ENCODE assay signal across 8 cellular contexts in genomic region chr14:31208546-31209424, GRCh38. TPM values are rescaled to one million over a fixed set of nuclear protein-coding genes. Genes with fewer than 3 reads are reported as not detected.
DNase-seq lines count a peak whose midpoint lies in the region; ATAC-seq, FAIRE-seq and TF ChIP-seq lines count a peak whose summit lies in the region.

No MANE protein-coding gene starts in this region.

- no peaks in the 10 kb centered on the region for H3K9me3 ChIP-seq in A549
- no peaks in the 10 kb centered on the region for H3K9me3 ChIP-seq in HUES48 (ENCODE audit: control insufficient read depth, insufficient read depth, low read length)
- H3K9me3 ChIP-seq in keratinocyte (ENCODE audit: control insufficient read depth, low read depth, low read length), result no peaks in the 10 kb centered on the region

- dilution Hi-C loops in keratinocyte (cut with MboI; ENCODE audit: extremely low pct_ligation_motif_present, low sequenced_read_pairs), result no loop called here

- H3K9ac ChIP-seq in HUES48 (ENCODE audit: low read depth, low read length) (peak overlapping the region; percentile 83), keratinocyte (ENCODE audit: control insufficient read depth, extremely low read depth, insufficient read depth, low read length) (peak overlapping the region; percentile 97)

- FAIRE-seq in A549 (lab: Jason Lieb, UNC), result no peak
- FAIRE-seq in keratinocyte (lab: Jason Lieb, UNC), result no peak

- H3K27me3 ChIP-seq in HUES48 (ENCODE audit: control insufficient read depth, insufficient read depth, low read length) (no peaks in the 10 kb centered on the region), keratinocyte (ENCODE audit: control insufficient read depth, extremely low read depth, insufficient read depth, low read length) (no peaks in the 10 kb centered on the region)

- no peak for TF ChIP-seq RAD21 in A549 (conservative IDR thresholded peaks at IDR 0.05 in 1 of 2, IDR thresholded peaks at IDR 0.05 in 1 of 2)

- peak overlapping the region; percentile 96 for H2AFZ ChIP-seq in keratinocyte (ENCODE audit: control insufficient read depth, low read length)

- H3K4me1 Mint-ChIP-seq in activated naive CD4-positive, alpha-beta T cell treated with anti-CD3 and anti-CD28 coated beads, Interleukin-2, amount 50 U/mL, for 24 hours, result peaks cover 55% of the 10 kb centered on the region

- H3K4me1 ChIP-seq in A549 (peaks cover 16% of the 10 kb centered on the region), HUES48 (ENCODE audit: control insufficient read depth, insufficient read depth, low read length) (peaks cover 16% of the 10 kb centered on the region), keratinocyte (ENCODE audit: control insufficient read depth, extremely low read depth, insufficient read depth, low read length) (peaks cover 5% of the 10 kb centered on the region)

- peak overlapping the region; percentile 82 for H3K4me2 ChIP-seq in A549
- H3K4me2 ChIP-seq in keratinocyte (ENCODE audit: control insufficient read depth, extremely low read depth, insufficient read depth, low read depth, low read length), result peak overlapping the region; percentile 94

- ATAC-seq in A549 (0 out of 6 replicates have a peak, but pooled peaks of 1 of the 2 experiments have one; percentile 0), GM21360 (IDR thresholded peaks at IDR 0.05; ENCODE audit: unreplicated experiment) (no peak)

- WGBS in A549 (ENCODE audit: missing lambda C conversion rate), result 79% methylated on average over 16 of the region's 16 CpGs

- H3K36me3 ChIP-seq in HUES48 (ENCODE audit: control insufficient read depth, insufficient read depth, low read length), result peaks cover 13% of the 10 kb centered on the region
- H3K36me3 ChIP-seq in keratinocyte (ENCODE audit: control insufficient read depth in 2 of 2, extremely low read depth in 1 of 2, insufficient read depth in 2 of 2, low read length in 2 of 2), result no peaks in the 10 kb centered on the region

- TF ChIP-seq POLR2A in A549 (IDR thresholded peaks at IDR 0.05; ENCODE audit: low read length), result no peak

- H3K4me3 ChIP-seq in A549, result peak overlapping the region; percentile 92
- peak overlapping the region; percentile 94 for H3K4me3 ChIP-seq in HUES48 (ENCODE audit: low read depth, low read length)
- H3K4me3 ChIP-seq in keratinocyte (ENCODE audit: control insufficient read depth in 2 of 3, extremely low read depth in 1 of 3, insufficient read depth in 2 of 3, low read depth in 1 of 3, low read length in 3 of 3), result peak overlapping the region; percentile 76 to 90 (median 88)

- TF ChIP-seq CTCF in A549 (IDR thresholded peaks at IDR 0.05), result no peak
- TF ChIP-seq CTCF in keratinocyte (optimal IDR thresholded peaks at IDR 0.05 in 1 of 3, IDR thresholded peaks at IDR 0.05 in 1 of 3, conservative IDR thresholded peaks at IDR 0.05 in 1 of 3; ENCODE audit: extremely low read depth in 1 of 3, insufficient read depth in 2 of 3, low read length in 3 of 3), result no peak

- H3K4me3 Mint-ChIP-seq in activated naive CD4-positive, alpha-beta T cell treated with anti-CD3 and anti-CD28 coated beads, Interleukin-2, amount 50 U/mL, for 24 hours, result peak overlapping the region; percentile 91

- no peaks in the 10 kb centered on the region for H3K27me3 Mint-ChIP-seq in activated naive CD4-positive, alpha-beta T cell treated with anti-CD3 and anti-CD28 coated beads, Interleukin-2, amount 50 U/mL, for 24 hours

- peaks cover 35% of the 10 kb centered on the region for H3K79me2 ChIP-seq in keratinocyte (ENCODE audit: control insufficient read depth, insufficient read depth, low read length)

- CTCF ChIA-PET in A549 (lab: Yijun Ruan, JAX), result interaction anchor here (0.6 to 3.1 kb wide), 31 partner anchors 9 to 244 kb away, joined by 3 to 25 read pairs (median 5); partner anchors contain the start of gene HEATR5A

- peaks cover 7% of the 10 kb centered on the region for H3K36me3 Mint-ChIP-seq in activated naive CD4-positive, alpha-beta T cell treated with anti-CD3 and anti-CD28 coated beads, Interleukin-2, amount 50 U/mL, for 24 hours

- TF ChIP-seq EP300 in A549 (IDR thresholded peaks at IDR 0.05), result no peak

- H4K20me1 ChIP-seq in keratinocyte (ENCODE audit: control insufficient read depth, extremely low read depth, insufficient read depth, low read length), result peaks cover 8% of the 10 kb centered on the region

- H3K9me1 ChIP-seq in keratinocyte (ENCODE audit: control insufficient read depth, extremely low read depth, insufficient read depth, low read length), result no peaks in the 10 kb centered on the region

- POLR2A ChIA-PET in A549 (lab: Yijun Ruan, JAX), result interaction anchor here (0.6 to 4.1 kb wide), 12 partner anchors 10 to 248 kb away, joined by 3 to 51 read pairs (median 6); partner anchors contain the start of genes AP4S1, DTD2, HEATR5A and STRN3

- H3K27ac ChIP-seq in A549 (peak overlapping the region; percentile 96 to 99), HUES48 (ENCODE audit: low read depth, low read length) (peak overlapping the region; percentile 98), keratinocyte (ENCODE audit: control insufficient read depth, insufficient read depth, low read length) (peak overlapping the region; percentile 94)

- H3K9me3 Mint-ChIP-seq in activated naive CD4-positive, alpha-beta T cell treated with anti-CD3 and anti-CD28 coated beads, Interleukin-2, amount 50 U/mL, for 24 hours, result no peaks in the 10 kb centered on the region

- peak overlapping the region; percentile 99 for H3K27ac Mint-ChIP-seq in activated naive CD4-positive, alpha-beta T cell treated with anti-CD3 and anti-CD28 coated beads, Interleukin-2, amount 50 U/mL, for 24 hours

- no peak for DNase-seq in A549 (ENCODE audit: low read depth in 1 of 2, low spot score in 1 of 2)
- DNase-seq in keratinocyte (ENCODE audit: low read depth, low spot score), result no peak
- peak; percentile 49 for DNase-seq in stimulated activated naive CD4-positive, alpha-beta T cell treated with Interleukin-2 at 50 U/mL for 16 hours (lab: John Stamatoyannopoulos, UW)
- DNase-seq in COLO829 (ENCODE audit: low spot score), result no peak
- no peak for DNase-seq in DMS 273 (lab: John Stamatoyannopoulos, UW; ENCODE audit: unreplicated experiment)

TF ChIP-seq in A549, 52 proteins besides CTCF, POLR2A, EP300 and RAD21:
- TF ChIP-seq MYC (IDR thresholded peaks at IDR 0.05; ENCODE audit: borderline replicate concordance, low read length), result no peak
- TF ChIP-seq HOXB13 (CRISPR knock-in tag; IDR thresholded peaks at IDR 0.05; ENCODE audit: low read depth), result no peak
- no peak for TF ChIP-seq MAZ (IDR thresholded peaks at IDR 0.05; ENCODE audit: borderline replicate concordance, low read depth, low read length)
- no peak for TF ChIP-seq JUN (IDR thresholded peaks at IDR 0.05)
- TF ChIP-seq ZNF302 (CRISPR knock-in tag; IDR thresholded peaks at IDR 0.05), result no peak
- TF ChIP-seq HDAC2 (IDR thresholded peaks at IDR 0.05), result no peak
- no peak for TF ChIP-seq FOXS1 (CRISPR knock-in tag; IDR thresholded peaks at IDR 0.05)
- no peak for TF ChIP-seq PHF8 (IDR thresholded peaks at IDR 0.05; ENCODE audit: borderline replicate concordance, low read depth)
- no peak for TF ChIP-seq HOXB5 (CRISPR knock-in tag; IDR thresholded peaks at IDR 0.05)
- TF ChIP-seq KDM1A (IDR thresholded peaks at IDR 0.05; ENCODE audit: low read depth), result no peak
- TF ChIP-seq ZFP36 (IDR thresholded peaks at IDR 0.05; ENCODE audit: borderline replicate concordance, partially characterized antibody), result no peak
- no peak for TF ChIP-seq NFE2L2 (conservative IDR thresholded peaks at IDR 0.05; ENCODE audit: low read length)
- no peak for TF ChIP-seq ZSCAN20 (CRISPR knock-in tag; IDR thresholded peaks at IDR 0.05)
- TF ChIP-seq NPAS2 (CRISPR knock-in tag; IDR thresholded peaks at IDR 0.05; ENCODE audit: borderline replicate concordance), result no peak
- no peak for TF ChIP-seq POLR2AphosphoS2 (conservative IDR thresholded peaks at IDR 0.05; ENCODE audit: low read length)
- no peak for TF ChIP-seq ZC3H11A (IDR thresholded peaks at IDR 0.05)
- TF ChIP-seq EHMT2 (IDR thresholded peaks at IDR 0.05; ENCODE audit: low read depth), result no peak
- no peak for TF ChIP-seq CBX2 (IDR thresholded peaks at IDR 0.05; ENCODE audit: borderline replicate concordance, low read depth)
- no peak for TF ChIP-seq FOSL2 (IDR thresholded peaks at IDR 0.05)
- no peak for TF ChIP-seq FOSL2 (CRISPR knock-in tag; IDR thresholded peaks at IDR 0.05)

RNA-seq across cellular contexts. Expression of gene HECTD1, which starts 1.2 kb away (rescaled TPM):
- polyA plus RNA-seq in A549 (2011; rRNA removed), result 149 and 154 TPM in 2 replicates
- polyA plus RNA-seq in A549 (2012; cell fraction: cytosol; rRNA removed), result 29.0 and 29.7 TPM in 2 replicates
- 42.1 and 64.3 TPM in 2 replicates for polyA plus RNA-seq in A549 (2012; cell fraction: nucleus; rRNA removed)
- 58.8 to 60.9 TPM (median 60.7 TPM) in 3 replicates for polyA plus RNA-seq in A549 (2017; fragmentation: RNase III; extraction: RNeasy Plus Mini Kit Qiagen cat#74134 plus additional on column Dnase treatment)
- polyA minus RNA-seq in A549 (2011; rRNA and poly(A)+ RNA removed), result 319 and 375 TPM in 2 replicates
- 78.5 to 94.8 TPM (median 85.5 TPM) in 3 replicates for polyA plus RNA-seq in keratinocyte
- polyA plus RNA-seq in keratinocyte (2011; ENCODE audit: low read depth), result 289 TPM
- 40.9 and 59.0 TPM in 2 replicates for polyA plus RNA-seq in keratinocyte (2011; cell fraction: cytosol; rRNA removed)
- 164 and 198 TPM in 2 replicates for polyA plus RNA-seq in keratinocyte (2011; cell fraction: nucleus; rRNA removed)
- polyA plus RNA-seq in keratinocyte (2012; ENCODE audit: low replicate concordance), result 53.0 and 120 TPM in 2 replicates
- 171 to 310 TPM (median 237 TPM) in 3 replicates for polyA minus RNA-seq in keratinocyte
- polyA minus RNA-seq in keratinocyte (2011; cell fraction: cytosol; rRNA and poly(A)+ RNA removed), result 94.6 TPM
- 194 and 305 TPM in 2 replicates for polyA minus RNA-seq in keratinocyte (2011; cell fraction: nucleus; rRNA and poly(A)+ RNA removed)
